In the genomic region with DNA sequence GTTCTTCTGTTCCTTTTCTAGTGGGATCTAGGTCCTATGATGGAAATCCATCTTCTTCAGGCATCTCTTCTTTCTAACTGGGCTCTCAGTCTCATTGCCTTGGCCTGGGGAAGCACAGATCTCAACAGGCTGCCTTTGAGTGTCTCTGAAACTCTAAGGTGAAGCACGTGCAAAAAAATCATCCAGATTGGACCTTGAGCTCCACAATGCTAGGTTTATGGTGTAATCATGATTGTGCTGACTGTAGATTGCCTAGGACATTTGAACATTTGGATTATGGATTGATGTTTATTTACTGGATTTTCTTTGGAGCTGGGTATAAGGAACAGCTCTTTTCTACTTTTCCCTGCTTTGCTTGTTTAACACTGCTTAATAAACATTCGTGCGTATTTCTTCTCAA, we compare ENCODE assay signal across 33 cellular contexts.
"Had no signal": no experiment of that assay in that cellular context is flagged by ENCODE, and none has a peak within 500 bp of the region (broad histone marks: within the 10 kb centered on the region; RNA-seq: fewer than 3 reads in every experiment).

No MANE protein-coding gene starts in this region.

- H3K27ac Mint-ChIP-seq: activated CD4-positive, alpha-beta memory T cell treated with anti-CD3 and anti-CD28 coated beads for 36 hours; activated CD4-positive, alpha-beta T cell treated with anti-CD3 and anti-CD28 coated beads for 36 hours; activated CD4-positive, alpha-beta T cell treated with anti-CD3 and anti-CD28 coated beads, Interleukin-2, amount 10 ng/mL, durations not matched to agents 24 days and 14 days; activated CD8-positive, alpha-beta memory T cell treated with anti-CD3 and anti-CD28 coated beads, Interleukin-2, amount 10 ng/mL, durations not matched to agents 7 days and 5 days; activated CD8-positive, alpha-beta T cell treated with anti-CD3 and anti-CD28 coated beads, Interleukin-2, amount 10 ng/mL, durations not matched to agents 7 days and 5 days; activated naive CD4-positive, alpha-beta T cell treated with anti-CD3 and anti-CD28 coated beads for 36 hours; activated naive CD4-positive, alpha-beta T cell treated with anti-CD3 and anti-CD28 coated beads, Interleukin-2, amount 50 U/mL, for 24 hours; activated naive CD8-positive, alpha-beta T cell treated with anti-CD3 and anti-CD28 coated beads for 36 hours; activated naive CD8-positive, alpha-beta T cell treated with anti-CD3 and anti-CD28 coated beads, Interleukin-2, amount 50 U/mL, for 24 hours; activated T-helper 1 cell treated with anti-CD3 and anti-CD28 coated beads, Interleukin-12 subunit alpha, Interleukin-12 subunit beta, Interleukin-2, Interleukin-4 antibody, amounts not matched to agents 30 ng/mL and 10 ng/mL and 1 ng/mL, durations not matched to agents 14 hours and 24 hours and 36 hours; activated T-helper 2 cell treated with anti-CD3 and anti-CD28 coated beads, Interferon-gamma antibody, Interleukin-2, Interleukin-4, amounts not matched to agents 10 μg/mL and 5 μg/mL and 100 μg/mL, durations not matched to agents 14 hours and 24 hours and 36 hours; brain; dendritic cell treated with granulocyte-macrophage colony-stimulating factor and Interleukin-4, amounts not matched to agents 40 ng/mL and 50 ng/mL, for 4 days; endodermal cell had no signal

- H3K36me3 Mint-ChIP-seq: brain had no signal

- H3K4me1 Mint-ChIP-seq: activated CD4-positive, alpha-beta T cell treated with anti-CD3 and anti-CD28 coated beads for 36 hours; activated CD4-positive, alpha-beta T cell treated with anti-CD3 and anti-CD28 coated beads, Interleukin-2, amount 10 ng/mL, durations not matched to agents 24 days and 14 days; activated CD8-positive, alpha-beta memory T cell treated with anti-CD3 and anti-CD28 coated beads, Interleukin-2, amount 10 ng/mL, durations not matched to agents 7 days and 5 days; activated naive CD4-positive, alpha-beta T cell treated with anti-CD3 and anti-CD28 coated beads, Interleukin-2, amount 50 U/mL, for 24 hours; activated naive CD8-positive, alpha-beta T cell treated with anti-CD3 and anti-CD28 coated beads for 36 hours; activated naive CD8-positive, alpha-beta T cell treated with anti-CD3 and anti-CD28 coated beads, Interleukin-2, amount 50 U/mL, for 24 hours; brain had no signal

- H3K36me3 ChIP-seq: adrenal gland, ascending aorta, breast epithelium, cardiac muscle cell had no signal

- H3K9me3 ChIP-seq: adrenal gland, ascending aorta had no signal

- H3K27me3 ChIP-seq: adrenal gland, ascending aorta, breast epithelium, cardiac muscle cell, dorsolateral prefrontal cortex had no signal

- H3K4me3 ChIP-seq: adrenal gland, ascending aorta, breast epithelium, cardiac muscle cell, coronary artery, dorsolateral prefrontal cortex had no signal

- H3K27ac ChIP-seq: adrenal gland, ascending aorta, breast epithelium, cardiac muscle cell, coronary artery, dorsolateral prefrontal cortex had no signal

- FAIRE-seq: frontal cortex had no signal

- H3K27me3 Mint-ChIP-seq: activated CD4-positive, alpha-beta memory T cell treated with anti-CD3 and anti-CD28 coated beads for 36 hours; activated CD4-positive, alpha-beta T cell treated with anti-CD3 and anti-CD28 coated beads for 36 hours; activated CD4-positive, alpha-beta T cell treated with anti-CD3 and anti-CD28 coated beads, Interleukin-2, amount 10 ng/mL, durations not matched to agents 24 days and 14 days; activated CD8-positive, alpha-beta memory T cell treated with anti-CD3 and anti-CD28 coated beads, Interleukin-2, amount 10 ng/mL, durations not matched to agents 7 days and 5 days; activated naive CD4-positive, alpha-beta T cell treated with anti-CD3 and anti-CD28 coated beads, Interleukin-2, amount 50 U/mL, for 24 hours; activated naive CD8-positive, alpha-beta T cell treated with anti-CD3 and anti-CD28 coated beads for 36 hours; activated naive CD8-positive, alpha-beta T cell treated with anti-CD3 and anti-CD28 coated beads, Interleukin-2, amount 50 U/mL, for 24 hours; brain; dendritic cell treated with granulocyte-macrophage colony-stimulating factor and Interleukin-4, amounts not matched to agents 40 ng/mL and 50 ng/mL, for 4 days had no signal

- ATAC-seq: activated CD4-positive, alpha-beta T cell treated with anti-CD3 and anti-CD28 coated beads for 36 hours; activated CD8-positive, alpha-beta memory T cell treated with anti-CD3 and anti-CD28 coated beads, Interleukin-2, amount 10 ng/mL, durations not matched to agents 7 days and 5 days; activated CD8-positive, alpha-beta T cell treated with anti-CD3 and anti-CD28 coated beads, Interleukin-2, amount 10 ng/mL, durations not matched to agents 7 days and 5 days; activated naive CD8-positive, alpha-beta T cell treated with anti-CD3 and anti-CD28 coated beads, Interleukin-2, amount 50 U/mL, for 24 hours; esophagus mucosa had no signal

- DNase-seq: activated CD4-positive, alpha-beta memory T cell treated with anti-CD3 and anti-CD28 coated beads for 36 hours; activated CD4-positive, alpha-beta T cell treated with anti-CD3 and anti-CD28 coated beads for 36 hours; activated CD4-positive, alpha-beta T cell treated with anti-CD3 and anti-CD28 coated beads, Interleukin-2, amount 10 ng/mL, durations not matched to agents 24 days and 14 days; activated CD4-positive, CD25-positive, alpha-beta regulatory T cell; activated CD4-positive, CD25-positive, alpha-beta regulatory T cell treated with anti-CD3 and anti-CD28 coated beads, Interleukin-2, amount 50 U/mL, for 72 hours; activated CD8-positive, alpha-beta memory T cell treated with anti-CD3 and anti-CD28 coated beads, Interleukin-2, amount 10 ng/mL, durations not matched to agents 7 days and 5 days; activated CD8-positive, alpha-beta memory T cell treated with anti-CD3 and anti-CD28 coated beads, Interleukin-2, amount 50 U/mL, for 4 hours; activated CD8-positive, alpha-beta T cell treated with anti-CD3 and anti-CD28 coated beads, Interleukin-2, amount 10 ng/mL, durations not matched to agents 7 days and 5 days; activated effector memory CD4-positive, alpha-beta T cell treated with anti-CD3 and anti-CD28 coated beads, Interleukin-2, amount 50 U/mL, for 16 hours; activated naive CD4-positive, alpha-beta T cell treated with anti-CD3 and anti-CD28 coated beads for 36 hours; activated naive CD8-positive, alpha-beta T cell treated with anti-CD3 and anti-CD28 coated beads for 36 hours; activated naive CD8-positive, alpha-beta T cell treated with anti-CD3 and anti-CD28 coated beads, Interleukin-2, amount 50 U/mL, for 24 hours; activated T-cell treated with anti-CD3 and anti-CD28 coated beads, Interleukin-2, amount 50 U/mL, for 1 hour; activated T-cell treated with anti-CD3 and anti-CD28 coated beads, Interleukin-2, amount 50 U/mL, for 48 hours; adrenal gland; central memory CD4-positive, alpha-beta T cell; cerebellar nuclear complex; dorsolateral prefrontal cortex; effector memory CD4-positive, alpha-beta T cell; endodermal cell; foreskin fibroblast; T-helper 2 cell had no signal

- H3K4me3 Mint-ChIP-seq: activated CD4-positive, alpha-beta memory T cell treated with anti-CD3 and anti-CD28 coated beads for 36 hours; activated CD4-positive, alpha-beta T cell treated with anti-CD3 and anti-CD28 coated beads for 36 hours; activated CD4-positive, alpha-beta T cell treated with anti-CD3 and anti-CD28 coated beads, Interleukin-2, amount 10 ng/mL, durations not matched to agents 24 days and 14 days; activated CD8-positive, alpha-beta memory T cell treated with anti-CD3 and anti-CD28 coated beads, Interleukin-2, amount 10 ng/mL, durations not matched to agents 7 days and 5 days; activated CD8-positive, alpha-beta T cell treated with anti-CD3 and anti-CD28 coated beads, Interleukin-2, amount 10 ng/mL, durations not matched to agents 7 days and 5 days; activated naive CD4-positive, alpha-beta T cell treated with anti-CD3 and anti-CD28 coated beads for 36 hours; activated naive CD4-positive, alpha-beta T cell treated with anti-CD3 and anti-CD28 coated beads, Interleukin-2, amount 50 U/mL, for 24 hours; activated naive CD8-positive, alpha-beta T cell treated with anti-CD3 and anti-CD28 coated beads for 36 hours; activated naive CD8-positive, alpha-beta T cell treated with anti-CD3 and anti-CD28 coated beads, Interleukin-2, amount 50 U/mL, for 24 hours; activated T-helper 1 cell treated with anti-CD3 and anti-CD28 coated beads, Interleukin-12 subunit alpha, Interleukin-12 subunit beta, Interleukin-2, Interleukin-4 antibody, amounts not matched to agents 30 ng/mL and 10 ng/mL and 1 ng/mL, durations not matched to agents 14 hours and 24 hours and 36 hours; brain; dendritic cell treated with granulocyte-macrophage colony-stimulating factor and Interleukin-4, amounts not matched to agents 40 ng/mL and 50 ng/mL, for 4 days; endodermal cell had no signal

- H3K4me1 ChIP-seq: adrenal gland, ascending aorta, breast epithelium had no signal
